Comparison of ENCODE assay signal across 24 cellular contexts in the genomic region with DNA sequence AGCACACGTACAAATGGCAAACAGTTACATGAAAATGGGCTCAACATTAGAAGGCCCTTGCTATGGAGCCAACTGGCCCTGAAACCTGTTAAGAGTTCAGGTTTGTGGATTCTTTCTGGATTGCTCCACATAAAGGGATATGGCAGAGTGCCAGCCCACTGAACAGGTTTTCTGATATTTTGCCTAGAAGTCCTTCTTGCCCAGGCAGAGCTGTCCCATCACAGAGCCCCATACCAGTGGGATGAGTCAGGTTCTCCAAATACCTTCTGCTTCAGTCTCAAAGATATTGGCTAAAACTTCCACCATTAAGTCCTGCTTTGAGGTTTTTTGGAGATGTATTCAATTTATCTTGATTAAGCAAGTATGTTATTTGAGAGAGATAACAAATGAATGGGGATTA.
DNase-seq lines count a peak whose midpoint lies in the region; ATAC-seq and TF ChIP-seq lines count a peak whose summit lies in the region.
"Had no signal": no experiment of that assay in that cellular context is flagged by ENCODE, and none has a peak within 500 bp of the region (broad histone marks: within the 10 kb centered on the region; RNA-seq: fewer than 3 reads in every experiment).

No MANE protein-coding gene starts in this region.

- no peak overlapping the region for H3K4ac ChIP-seq in trophoblast cell (ENCODE audit: low read depth, low read length)
- H3K4ac ChIP-seq in mesendoderm (ENCODE audit: low read depth, low read length) = no peak overlapping the region

- H4K5ac ChIP-seq in mesendoderm (ENCODE audit: low read length) = no peak overlapping the region

- no peak overlapping the region for H3K14ac ChIP-seq in trophoblast cell (ENCODE audit: low read length)

- no CpG with 5 or more reads among the region's 1 CpG for WGBS in trophoblast cell (ENCODE audit: extremely low coverage, insufficient coverage, insufficient read length)
- WGBS in mesendoderm (ENCODE audit: extremely low coverage, insufficient coverage, low lambda C conversion rate) = no CpG with 5 or more reads among the region's 1 CpG

- H2BK120ac ChIP-seq in trophoblast cell (ENCODE audit: insufficient read depth, low read length, poor library complexity) (no peak overlapping the region), mesendoderm (ENCODE audit: low read depth, low read length) (no peak overlapping the region)

- H3K18ac ChIP-seq in trophoblast cell (ENCODE audit: low read length) (no peak overlapping the region), mesendoderm (ENCODE audit: low read length) (no peak overlapping the region)

- no peak overlapping the region for H2BK15ac ChIP-seq in mesendoderm (replicated peaks; ENCODE audit: low read depth)

- H3K4me3 ChIP-seq in trophoblast cell (ENCODE audit: low read depth, low read length) = no peak overlapping the region
- H3K4me3 ChIP-seq in mesendoderm (ENCODE audit: low read length) = no peak overlapping the region
- H3K4me3 ChIP-seq: dorsolateral prefrontal cortex, lower lobe of right lung, neural progenitor cell, right lobe of liver, thyroid gland had no signal

- TF ChIP-seq CTCF in RWPE1 (conservative IDR thresholded peaks at IDR 0.05; ENCODE audit: low read depth) = no peak
- no peak for TF ChIP-seq CTCF in GM10248 (IDR thresholded peaks at IDR 0.05; ENCODE audit: control extremely low read depth, extremely low read depth, low read depth, missing control alignments)

- H3K9me3 ChIP-seq in trophoblast cell (ENCODE audit: insufficient read depth, low read depth, low read length) = no peaks in the 10 kb centered on the region
- H3K9me3 ChIP-seq: lower lobe of right lung, right lobe of liver, thyroid gland had no signal

- H4K91ac ChIP-seq in trophoblast cell (ENCODE audit: low read depth, low read length) = no peak overlapping the region

- H3K36me3 ChIP-seq in trophoblast cell (ENCODE audit: control insufficient read depth in 1 of 2, insufficient read depth in 2 of 2, low read length in 2 of 2) = no peaks in the 10 kb centered on the region
- H3K36me3 ChIP-seq in mesendoderm (ENCODE audit: control insufficient read depth, insufficient read depth, low read length) = no peaks in the 10 kb centered on the region
- H3K36me3 ChIP-seq: lower lobe of right lung, neural progenitor cell, right lobe of liver, thyroid gland had no signal

- no peak overlapping the region for H2BK5ac ChIP-seq in trophoblast cell (ENCODE audit: low read depth, low read length, poor library complexity)
- H2BK5ac ChIP-seq in mesendoderm (ENCODE audit: low read length) = no peak overlapping the region

- H2AFZ ChIP-seq in trophoblast cell (ENCODE audit: insufficient read depth, low read length, poor library complexity) = no peak overlapping the region
- H2AFZ ChIP-seq: neural progenitor cell had no signal

- H2AK5ac ChIP-seq in trophoblast cell (ENCODE audit: low read length) (no peak overlapping the region), mesendoderm (ENCODE audit: low read length) (no peak overlapping the region)

- POLR2A ChIA-PET in RWPE1 (lab: Yijun Ruan, JAX; ENCODE audit: low non-redundant PET) (no interaction called here), GM10248 (lab: Yijun Ruan, JAX) (no interaction called here)

- H3K27ac ChIP-seq in RWPE1 (no peak overlapping the region), epithelial cell of prostate (peak overlapping the region; percentile 12), trophoblast cell (ENCODE audit: low read depth, low read length) (no peak overlapping the region), mesendoderm (ENCODE audit: low read depth, low read length) (no peak overlapping the region)
- H3K27ac ChIP-seq: C4-2B, dorsolateral prefrontal cortex, lower lobe of right lung, neural progenitor cell, right lobe of liver, thyroid gland, VCaP had no signal

- CTCF ChIA-PET in RWPE1 (lab: Yijun Ruan, JAX) (interaction anchor here (0.6 kb wide), 1 partner anchor 12 kb away, joined by 3 read pairs; no protein-coding TSS in a partner anchor), GM10248 (lab: Yijun Ruan, JAX) (no interaction called here)

- no peak overlapping the region for H3K56ac ChIP-seq in mesendoderm (ENCODE audit: low read length)

- H3K9ac ChIP-seq in trophoblast cell (ENCODE audit: low read length) (no peak overlapping the region), mesendoderm (ENCODE audit: low read length) (no peak overlapping the region)
- H3K9ac ChIP-seq: neural progenitor cell had no signal

- H4K12ac ChIP-seq in trophoblast cell (ENCODE audit: low read depth, low read length) = no peak overlapping the region

- H4K8ac ChIP-seq in trophoblast cell (ENCODE audit: low read depth, low read length) (no peak overlapping the region), mesendoderm (ENCODE audit: low read depth, low read length) (no peak overlapping the region)

- no peak overlapping the region for H3K23ac ChIP-seq in trophoblast cell (ENCODE audit: low read length)
- no peak overlapping the region for H3K23ac ChIP-seq in mesendoderm (ENCODE audit: low read length)

- H3K4me1 ChIP-seq in trophoblast cell (ENCODE audit: control insufficient read depth in 1 of 2, insufficient read depth in 2 of 2, low read length in 2 of 2) (no peaks in the 10 kb centered on the region), mesendoderm (ENCODE audit: control insufficient read depth, low read depth, low read length) (no peaks in the 10 kb centered on the region)
- H3K4me1 ChIP-seq: lower lobe of right lung, neural progenitor cell, right lobe of liver, thyroid gland had no signal

- no peaks in the 10 kb centered on the region for H3K79me2 ChIP-seq in trophoblast cell (ENCODE audit: control insufficient read depth, insufficient read depth, low read length, poor library complexity)
- H3K79me2 ChIP-seq in mesendoderm (ENCODE audit: control insufficient read depth, insufficient read depth, low read length) = no peaks in the 10 kb centered on the region

- no peak overlapping the region for H3K4me2 ChIP-seq in trophoblast cell (ENCODE audit: low read length)
- no peak overlapping the region for H3K4me2 ChIP-seq in mesendoderm (ENCODE audit: low read length)
- H3K4me2 ChIP-seq: neural progenitor cell had no signal

- no peak overlapping the region for H2BK12ac ChIP-seq in trophoblast cell (ENCODE audit: low read length)

- no peaks in the 10 kb centered on the region for H3K27me3 ChIP-seq in trophoblast cell (ENCODE audit: insufficient read depth, low read length)
- H3K27me3 ChIP-seq in mesendoderm (ENCODE audit: insufficient read depth, low read length, poor library complexity) = no peaks in the 10 kb centered on the region
- H3K27me3 ChIP-seq: neural progenitor cell, right lobe of liver, thyroid gland had no signal

- H3K79me1 ChIP-seq in trophoblast cell (ENCODE audit: low read length) (no peaks in the 10 kb centered on the region), mesendoderm (ENCODE audit: low read length) (no peaks in the 10 kb centered on the region)

- DNase-seq in HS-27A (ENCODE audit: low read depth) (peak; percentile 26), RWPE1 (ENCODE audit: low spot score) (peak; percentile 63), epithelial cell of prostate (ENCODE audit: low read depth, low spot score) (peak; percentile 40), trophoblast cell (peak; percentile 10 to 54), H4 (ENCODE audit: low spot score) (no peak), GM10248 (ENCODE audit: extremely low spot score) (no peak), mesendoderm (no peak)
- DNase-seq: activated CD4-positive, alpha-beta T cell treated with anti-CD3 and anti-CD28 coated beads, Interleukin-2, amount 10 ng/mL, durations not matched to agents 24 days and 14 days; activated CD8-positive, alpha-beta memory T cell treated with anti-CD3 and anti-CD28 coated beads, Interleukin-2, amount 10 ng/mL, durations not matched to agents 7 days and 5 days; activated naive CD4-positive, alpha-beta T cell treated with anti-CD3 and anti-CD28 coated beads, Interleukin-2, amount 10 ng/mL, durations not matched to agents 7 days and 5 days; activated T-cell treated with anti-CD3 and anti-CD28 coated beads, Interleukin-2, amount 50 U/mL, for 72 hours; dorsolateral prefrontal cortex; hypothalamus; lower lobe of right lung; NCI-H2029 treated with DMSO at 0.1 percent for 48 hours; NCI-H774; right lobe of liver; stimulated activated naive CD8-positive, alpha-beta T cell treated with anti-CD3 and anti-CD28 coated beads, Interleukin-15, amount 100 ng/mL, for 72 hours; thyroid gland had no signal

- no peak for ATAC-seq in HG03442 (IDR thresholded peaks at IDR 0.05; ENCODE audit: unreplicated experiment)
- ATAC-seq: activated CD8-positive, alpha-beta memory T cell treated with anti-CD3 and anti-CD28 coated beads, Interleukin-2, amount 10 ng/mL, durations not matched to agents 7 days and 5 days; activated T-cell treated with anti-CD3 and anti-CD28 coated beads, Interleukin-2, amount 50 U/mL, for 72 hours; HepG2; lower lobe of right lung; right lobe of liver; stimulated activated naive CD8-positive, alpha-beta T cell treated with anti-CD3 and anti-CD28 coated beads, Interleukin-15, amount 100 ng/mL, for 72 hours had no signal

Comparison
In these comparisons a context has a peak if more than half of its experiments do, and no peak if none do; other contexts are left out.
1. DNase-seq: peak in HS-27A (single experiment), RWPE1 (single experiment), epithelial cell of prostate (single experiment) and trophoblast cell (2 of 2); none in H4 (single experiment), GM10248 (single experiment) and mesendoderm (single experiment).